ENCODE assay signal across 15 cellular contexts in genomic region chr11:120547301-120547700, GRCh38. TPM values are rescaled to one million over a fixed set of nuclear protein-coding genes. Genes with fewer than 3 reads are reported as not detected.
DNase-seq lines count a peak whose midpoint lies in the region; ATAC-seq, FAIRE-seq and TF ChIP-seq lines count a peak whose summit lies in the region.
"Had no signal": no experiment of that assay in that cellular context is flagged by ENCODE, and none has a peak within 500 bp of the region (broad histone marks: within the 10 kb centered on the region; RNA-seq: fewer than 3 reads in every experiment).

No MANE protein-coding gene starts in this region.

- no peak for FAIRE-seq in GM19239 (lab: Jason Lieb, UNC)
- FAIRE-seq: A549, GM18507 had no signal

- peaks cover 2% of the 10 kb centered on the region for H3K79me2 ChIP-seq in trophoblast cell (ENCODE audit: control insufficient read depth, insufficient read depth, low read length, poor library complexity)

- TF ChIP-seq EP300 in gastroesophageal sphincter (IDR thresholded peaks at IDR 0.05) = no peak

- no peak overlapping the region for H2BK5ac ChIP-seq in trophoblast cell (ENCODE audit: low read depth, low read length, poor library complexity)

- no peak overlapping the region for H3K4ac ChIP-seq in trophoblast cell (ENCODE audit: low read depth, low read length)

- H4K91ac ChIP-seq in trophoblast cell (ENCODE audit: low read depth, low read length) = no peak overlapping the region

- no peak overlapping the region for H2BK12ac ChIP-seq in trophoblast cell (ENCODE audit: low read length)

- H3K36me3 ChIP-seq in heart left ventricle (no peaks in the 10 kb centered on the region), gastroesophageal sphincter (no peaks in the 10 kb centered on the region), trophoblast cell (ENCODE audit: control insufficient read depth in 1 of 2, insufficient read depth in 2 of 2, low read length in 2 of 2) (no peaks in the 10 kb centered on the region)

- no peak overlapping the region for H3K4me2 ChIP-seq in trophoblast cell (ENCODE audit: low read length)

- no peak overlapping the region for H3K9ac ChIP-seq in trophoblast cell (ENCODE audit: low read length)

- H3K79me1 ChIP-seq in trophoblast cell (ENCODE audit: low read length) = peaks cover 3% of the 10 kb centered on the region

- DNase-seq in heart left ventricle (no peak), Right ventricle myocardium inferior (ENCODE audit: missing footprints) (no peak), trophoblast cell (peak in 1 of 2 donors; percentile 7), GM19239 (ENCODE audit: insufficient read length, low spot score) (no peak)
- no peak for DNase-seq in activated CD4-positive, alpha-beta T cell treated with anti-CD3 and anti-CD28 coated beads, Interleukin-2, amount 50 U/mL, for 1 hour
- DNase-seq: activated CD4-positive, CD25-positive, alpha-beta regulatory T cell; activated T-cell treated with anti-CD3 and anti-CD28 coated beads, Interleukin-2, amount 50 U/mL, for 1 hour; stimulated activated CD8-positive, alpha-beta memory T cell treated with anti-CD3 and anti-CD28 coated beads, Interleukin-4, amount 100 ng/mL, for 48 hours had no signal

- H3K9me3 ChIP-seq in heart left ventricle (peaks cover 0 to 5% (median 0%) of the 10 kb centered on the region in 12 donors), gastroesophageal sphincter (no peaks in the 10 kb centered on the region), trophoblast cell (ENCODE audit: insufficient read depth, low read depth, low read length) (no peaks in the 10 kb centered on the region)
- H3K9me3 ChIP-seq: A549 had no signal

- H3K14ac ChIP-seq in trophoblast cell (ENCODE audit: low read length) = no peak overlapping the region

- TF ChIP-seq POLR2A in heart left ventricle (IDR thresholded peaks at IDR 0.05) = no peak
- no peak for TF ChIP-seq POLR2A in gastroesophageal sphincter (IDR thresholded peaks at IDR 0.05)

- H4K12ac ChIP-seq in trophoblast cell (ENCODE audit: low read depth, low read length) = no peak overlapping the region

- no peak overlapping the region for H2AFZ ChIP-seq in trophoblast cell (ENCODE audit: insufficient read depth, low read length, poor library complexity)

- no peak overlapping the region for H3K18ac ChIP-seq in trophoblast cell (ENCODE audit: low read length)

- H3K23ac ChIP-seq in trophoblast cell (ENCODE audit: low read length) = no peak overlapping the region

- H2BK120ac ChIP-seq in trophoblast cell (ENCODE audit: insufficient read depth, low read length, poor library complexity) = no peak overlapping the region

- H3K4me1 ChIP-seq in heart left ventricle = peaks cover 0 to 35% (median 20%) of the 10 kb centered on the region in 12 donors
- peaks cover 0 to 28% (median 19%) of the 10 kb centered on the region in 3 donors for H3K4me1 ChIP-seq in gastroesophageal sphincter
- peaks cover 18 to 26% of the 10 kb centered on the region in 2 experiments for H3K4me1 ChIP-seq in trophoblast cell (ENCODE audit: control insufficient read depth in 1 of 2, insufficient read depth in 2 of 2, low read length in 2 of 2)

- no peak overlapping the region for H4K8ac ChIP-seq in trophoblast cell (ENCODE audit: low read depth, low read length)

- H2AK5ac ChIP-seq in trophoblast cell (ENCODE audit: low read length) = peak overlapping the region; percentile 59

- ATAC-seq in heart left ventricle (peak in 1 of 4 donors; percentile 18), Right ventricle myocardium inferior (no peak), gastroesophageal sphincter (no peak), GM18858 (IDR thresholded peaks at IDR 0.05; ENCODE audit: unreplicated experiment) (no peak), HG03108 (IDR thresholded peaks at IDR 0.05; ENCODE audit: unreplicated experiment) (no peak)

- TF ChIP-seq CTCF in heart left ventricle (IDR thresholded peaks at IDR 0.05) = no peak
- no peak for TF ChIP-seq CTCF in gastroesophageal sphincter (IDR thresholded peaks at IDR 0.05)

- WGBS in heart left ventricle, 4 donors = 47 to 58% (median 53%) methylated on average over 10 of the region's 10 CpGs
- WGBS in gastroesophageal sphincter (ENCODE audit: low coverage in 1 of 2), 2 donors = 6 to 45% methylated on average over 2 to 10 of the region's 10 CpGs
- WGBS in trophoblast cell (ENCODE audit: extremely low coverage, insufficient coverage, insufficient read length) = no CpG with 5 or more reads among the region's 10 CpGs

- intact Hi-C loops in heart left ventricle (cut with DNase I) = no loop called here
- intact Hi-C loops in Right ventricle myocardium inferior (cut with DNase I) = no loop called here

- no peak overlapping the region for H3K4me3 ChIP-seq in heart left ventricle
- no peak overlapping the region for H3K4me3 ChIP-seq in gastroesophageal sphincter
- H3K4me3 ChIP-seq in trophoblast cell (ENCODE audit: low read depth, low read length) = no peak overlapping the region
- H3K4me3 ChIP-seq: A549, SK-N-MC had no signal

- H3K27me3 ChIP-seq in heart left ventricle (no peaks in the 10 kb centered on the region), gastroesophageal sphincter (no peaks in the 10 kb centered on the region), trophoblast cell (ENCODE audit: insufficient read depth, low read length) (no peaks in the 10 kb centered on the region)

- H3K27ac ChIP-seq in heart left ventricle = peak overlapping the region in 11 of 12 donors; percentile 30 to 85 (median 72)
- peak overlapping the region in 3 of 4 donors; percentile 61 to 73 (median 62) for H3K27ac ChIP-seq in gastroesophageal sphincter
- no peak overlapping the region for H3K27ac ChIP-seq in trophoblast cell (ENCODE audit: low read depth, low read length)
- H3K27ac ChIP-seq: A549, SK-N-MC had no signal

RNA-seq across cellular contexts. Expression of gene GRIK4, which starts 35.8 kb away (rescaled TPM):
- total RNA-seq in heart left ventricle = under 1 TPM in 4 of 9 donors, not detected in 5; 0.07 to 0.45 (median 0.13) TPM
- polyA plus RNA-seq in heart left ventricle = under 1 TPM in 1 of 2 donors, not detected in 1; 0.04 TPM
- total RNA-seq in Right ventricle myocardium inferior = not detected
- total RNA-seq in gastroesophageal sphincter = under 1 TPM; under 0.01 to 0.69 (median 0.25) TPM
- polyA plus RNA-seq in trophoblast cell (2013) = 0.22 and 0.25 TPM in 2 replicates
- total RNA-seq: HT1080 had no signal
